5 cellular contexts compared by ENCODE assay signal in genomic region chr12:131322460-131322859, GRCh38.
DNase-seq lines count a peak whose midpoint lies in the region; FAIRE-seq and TF ChIP-seq lines count a peak whose summit lies in the region.
"Not testable (repeated sequence)": the region's sequence is repeated elsewhere in the genome, so short reads cannot be mapped to it uniquely, and the experiment has no call there.

No MANE protein-coding gene starts in this region.

- intact Hi-C loops in kidney (cut with DNase I) = not testable (repeated sequence)

- not testable (repeated sequence) for DNase-seq in RCC 7860 (ENCODE audit: low spot score); kidney

- H3K27ac ChIP-seq in kidney (ENCODE audit: low read depth in 2 of 2, low read length in 2 of 2) = not testable (repeated sequence)

- not testable (repeated sequence) for H3K36me3 ChIP-seq in kidney (ENCODE audit: control insufficient read depth in 1 of 2, insufficient read depth in 2 of 2, low read length in 2 of 2)

- not testable (repeated sequence) for H3K4me3 ChIP-seq in kidney (ENCODE audit: low read length in 2 of 2)

- TF ChIP-seq CTCF in kidney (IDR thresholded peaks at IDR 0.05; ENCODE audit: borderline replicate concordance, extremely low read depth, insufficient read depth) = not testable (repeated sequence)

- FAIRE-seq in A204.1 (lab: Jason Lieb, UNC) (peak; percentile 71), G401.6 (lab: Jason Lieb, UNC) (peak; percentile 71), RCC 7860 (lab: Jason Lieb, UNC) (peak; percentile 20), endometrium (lab: Jason Lieb, UNC) (peak; percentile 15), kidney (lab: Jason Lieb, UNC) (peak; percentile 96)

- not testable (repeated sequence) for H3K9ac ChIP-seq in kidney (ENCODE audit: low read length in 2 of 2)

- not testable (repeated sequence) for H3K9me3 ChIP-seq in kidney (ENCODE audit: control insufficient read depth in 1 of 2, low read length in 2 of 2)

- not testable (repeated sequence) for H3K4me1 ChIP-seq in kidney (ENCODE audit: control insufficient read depth in 1 of 2, insufficient read depth in 1 of 2, low read depth in 1 of 2, low read length in 2 of 2)
